Comparison of ENCODE assay signal across 8 cellular contexts in genomic region chr17:75036643-75037268, GRCh38. TPM values are rescaled to one million over a fixed set of nuclear protein-coding genes. Genes with fewer than 3 reads are reported as not detected.
A peak's percentile ranks its signal among the peaks of the same experiment; 100 is the strongest.
DNase-seq lines count a peak whose midpoint lies in the region; ATAC-seq lines count a peak whose summit lies in the region.

No MANE protein-coding gene starts in this region.

- peak overlapping the region in 1 of 2 donors; percentile 29 for H3K4me3 ChIP-seq in muscle layer of colon (ENCODE audit: low read depth in 1 of 2, low read length in 2 of 2)

- peaks cover 85% of the 10 kb centered on the region for H3K36me3 Mint-ChIP-seq in stimulated activated effector memory CD8-positive, alpha-beta T cell treated with anti-CD3 and anti-CD28 coated beads, Interleukin-12 subunit alpha, Interleukin-12 subunit beta, amount 100 ng/mL, for 72 hours

- no peaks in the 10 kb centered on the region for H3K9me3 ChIP-seq in muscle layer of colon (ENCODE audit: low read length)

- peak; percentile 55 for ATAC-seq in stimulated activated effector memory CD8-positive, alpha-beta T cell treated with anti-CD3 and anti-CD28 coated beads, Interleukin-12 subunit alpha, Interleukin-12 subunit beta, amount 100 ng/mL, for 72 hours

- H3K9me3 Mint-ChIP-seq in stimulated activated effector memory CD8-positive, alpha-beta T cell treated with anti-CD3 and anti-CD28 coated beads, Interleukin-12 subunit alpha, Interleukin-12 subunit beta, amount 100 ng/mL, for 72 hours: no peaks in the 10 kb centered on the region

- H3K36me3 ChIP-seq in muscle layer of colon (ENCODE audit: insufficient read depth, low read length): peaks cover 35% of the 10 kb centered on the region

- peaks cover 40% of the 10 kb centered on the region for H3K4me1 ChIP-seq in muscle layer of colon (ENCODE audit: insufficient read depth, low read length)

- H3K27me3 ChIP-seq in muscle layer of colon (ENCODE audit: control insufficient read depth in 1 of 2, insufficient read depth in 2 of 2, low read length in 2 of 2): no peaks in the 10 kb centered on the region

- peak; percentile 20 to 78 (median 69) for DNase-seq in NCI-H1417 (lab: John Stamatoyannopoulos, UW)
- no peak for DNase-seq in NCI-H1417 treated with DMSO at 0.1 percent for 48 hours (lab: John Stamatoyannopoulos, UW)
- DNase-seq in activated CD4-positive, alpha-beta T cell treated with anti-CD3 and anti-CD28 coated beads for 48 hours: peak; percentile 85
- peak; percentile 86 for DNase-seq in dermis blood vessel endothelial cell
- DNase-seq in stimulated activated effector memory CD8-positive, alpha-beta T cell treated with anti-CD3 and anti-CD28 coated beads, Interleukin-12 subunit alpha, Interleukin-12 subunit beta, amount 100 ng/mL, for 72 hours (ENCODE audit: low spot score in 2 of 2): peak in 1 of 2 donors; percentile 69
- no peak for DNase-seq in NCI-H1694 treated with DMSO at 0.1 percent for 48 hours (lab: John Stamatoyannopoulos, UW)
- no peak for DNase-seq in NOMO-1 treated with dmso at 0.1 percent for 144 hours (lab: John Stamatoyannopoulos, UW; ENCODE audit: unreplicated experiment)

- peak overlapping the region; percentile 49 for H3K4me3 Mint-ChIP-seq in stimulated activated effector memory CD8-positive, alpha-beta T cell treated with anti-CD3 and anti-CD28 coated beads, Interleukin-12 subunit alpha, Interleukin-12 subunit beta, amount 100 ng/mL, for 72 hours

- H3K27ac Mint-ChIP-seq in stimulated activated effector memory CD8-positive, alpha-beta T cell treated with anti-CD3 and anti-CD28 coated beads, Interleukin-12 subunit alpha, Interleukin-12 subunit beta, amount 100 ng/mL, for 72 hours: peak overlapping the region; percentile 80

- peaks cover 46% of the 10 kb centered on the region for H3K4me1 Mint-ChIP-seq in stimulated activated effector memory CD8-positive, alpha-beta T cell treated with anti-CD3 and anti-CD28 coated beads, Interleukin-12 subunit alpha, Interleukin-12 subunit beta, amount 100 ng/mL, for 72 hours

- no peak overlapping the region for H3K9ac ChIP-seq in muscle layer of colon (ENCODE audit: low read length)

- H3K27ac ChIP-seq in muscle layer of colon (ENCODE audit: low read depth, low read length): peak overlapping the region; percentile 28

RNA-seq across cellular contexts. Expression of gene ATP5PD, which starts 10.0 kb away (rescaled TPM):
- total RNA-seq in dermis blood vessel endothelial cell: 214 and 256 TPM in 2 replicates

RNA-seq across cellular contexts. Expression of gene KCTD2, which starts 10.3 kb away (rescaled TPM):
- total RNA-seq in dermis blood vessel endothelial cell: 17.4 and 22.8 TPM in 2 replicates

RNA-seq across cellular contexts. Expression of gene MRPL58, which starts 24.3 kb away (rescaled TPM):
- 24.7 and 35.6 TPM in 2 replicates for total RNA-seq in dermis blood vessel endothelial cell

RNA-seq across cellular contexts. Expression of gene CDR2L, which starts 49.3 kb away (rescaled TPM):
- total RNA-seq in dermis blood vessel endothelial cell: 19.1 and 23.5 TPM in 2 replicates

RNA-seq across cellular contexts. Expression of gene SLC16A5, which starts 51.0 kb away (rescaled TPM):
- total RNA-seq in dermis blood vessel endothelial cell: 11.4 and 17.1 TPM in 2 replicates

Comparison
In these comparisons a context has a peak if more than half of its experiments do, and no peak if none do; other contexts are left out.
1. DNase-seq: peak in NCI-H1417 (3 of 3), activated CD4-positive, alpha-beta T cell treated with anti-CD3 and anti-CD28 coated beads for 48 hours (single experiment) and dermis blood vessel endothelial cell (single experiment); none in NCI-H1417 treated with DMSO at 0.1 percent for 48 hours (single experiment), NCI-H1694 treated with DMSO at 0.1 percent for 48 hours (single experiment) and NOMO-1 treated with dmso at 0.1 percent for 144 hours (single experiment).